Comparison of ENCODE assay signal across 9 cellular contexts in the genomic region with DNA sequence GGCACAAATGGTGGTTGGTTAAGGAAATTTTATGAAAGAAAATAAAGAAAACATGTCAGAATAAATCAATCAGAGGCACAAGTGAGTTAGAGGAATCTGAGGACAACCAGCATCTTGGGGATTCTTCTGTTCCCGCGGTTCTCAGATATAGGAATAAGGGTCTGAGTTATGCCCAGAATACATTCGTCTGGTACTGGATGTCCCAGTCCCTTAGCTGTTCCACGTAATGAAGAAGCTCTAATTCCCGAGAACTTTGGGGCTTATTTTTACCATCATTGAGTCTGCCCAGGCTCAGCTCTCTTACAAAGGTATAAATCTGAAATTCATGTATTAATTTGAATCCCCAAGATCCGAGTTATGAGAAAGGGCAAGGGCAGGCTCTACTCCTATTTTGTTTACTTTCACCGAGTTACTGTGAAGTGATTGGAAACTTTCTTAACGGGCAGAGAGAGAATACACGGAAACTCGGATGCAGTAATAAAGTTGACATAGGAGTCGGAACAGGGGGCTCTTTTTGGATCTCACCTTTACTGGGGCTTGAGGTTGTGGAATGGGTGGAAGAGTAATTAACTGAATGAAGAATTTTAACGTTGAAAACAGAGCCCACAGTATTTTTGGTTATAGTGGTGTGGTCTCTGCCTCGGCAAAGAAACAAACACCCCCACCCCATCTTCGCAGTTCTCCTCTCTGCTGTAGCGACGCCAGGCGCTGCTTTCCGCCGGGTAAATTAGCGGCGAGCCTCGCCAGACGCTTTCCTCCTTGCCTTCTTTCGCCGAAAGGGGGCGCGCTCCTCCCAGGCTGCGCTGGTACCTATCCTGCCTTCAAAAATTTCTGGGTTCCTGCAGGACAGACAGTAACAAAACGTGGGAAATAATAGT. TPM values are rescaled to one million over a fixed set of nuclear protein-coding genes. Genes with fewer than 3 reads are reported as not detected.
A peak's percentile ranks its signal among the peaks of the same experiment; 100 is the strongest.
DNase-seq lines count a peak whose midpoint lies in the region; ATAC-seq and TF ChIP-seq lines count a peak whose summit lies in the region.
"Had no signal": no experiment of that assay in that cellular context is flagged by ENCODE, and none has a peak within 500 bp of the region (broad histone marks: within the 10 kb centered on the region; RNA-seq: fewer than 3 reads in every experiment).

No MANE protein-coding gene starts in this region.

- no peaks in the 10 kb centered on the region for H3K4me1 ChIP-seq in PC-9 (replicated peaks; ENCODE audit: insufficient read depth)
- H3K4me1 ChIP-seq in psoas muscle = peaks cover 58% of the 10 kb centered on the region

- H3K27ac ChIP-seq in PC-9 (no peak overlapping the region), psoas muscle (peak overlapping the region; percentile 91)

- peak in 2 of 4 donors; percentile 15 to 43 for ATAC-seq in psoas muscle
- no peak for ATAC-seq in HG03280 (IDR thresholded peaks at IDR 0.05; ENCODE audit: unreplicated experiment)

- no peaks in the 10 kb centered on the region for H3K36me3 ChIP-seq in PC-9 (ENCODE audit: low read depth)
- no peaks in the 10 kb centered on the region for H3K36me3 ChIP-seq in psoas muscle (ENCODE audit: insufficient read depth in 1 of 2, low read depth in 1 of 2)

- no peaks in the 10 kb centered on the region for H3K79me2 ChIP-seq in PC-9 (ENCODE audit: low read depth)

- no peaks in the 10 kb centered on the region for H3K9me3 ChIP-seq in PC-9 (ENCODE audit: insufficient read depth, low read depth)
- no peaks in the 10 kb centered on the region for H3K9me3 ChIP-seq in psoas muscle

- 34 to 38% (median 37%) methylated on average over 29 of the region's 29 CpGs for WGBS in psoas muscle, 3 donors

- no peaks in the 10 kb centered on the region for H3F3A ChIP-seq in PC-9 (ENCODE audit: insufficient read depth, low read depth)

- CTCF ChIA-PET in PC-9 (lab: Charles Lee) = no interaction called here

- DNase-seq in ELF-1 (ENCODE audit: low read depth, low spot score) = peak; percentile 77
- no peak for DNase-seq in PC-9
- DNase-seq in fibroblast of villous mesenchyme (ENCODE audit: low read depth) = peak; percentile 74
- DNase-seq in psoas muscle = peak; percentile 68 to 88
- DNase-seq in NCI-H2196 treated with DMSO at 0.1 percent for 48 hours (lab: John Stamatoyannopoulos, UW; ENCODE audit: unreplicated experiment) = no peak
- no peak for DNase-seq in GOT3 (lab: John Stamatoyannopoulos, UW)
- DNase-seq in SKM-1 treated with dmso at 0.1 percent for 144 hours (lab: John Stamatoyannopoulos, UW; ENCODE audit: unreplicated experiment) = no peak
- DNase-seq: OCI-M1 had no signal

- intact Hi-C loops in PC-9 (cut with micrococcal nuclease; ENCODE audit: unreplicated experiment) = no loop called here
- intact Hi-C loops in psoas muscle (cut with DNase I) = loop anchor here (2.0 to 5.0 kb wide), 2 partner anchors 96 to 212 kb away; no protein-coding TSS in a partner anchor

- H4K20me1 ChIP-seq in PC-9 (ENCODE audit: insufficient read depth) = no peaks in the 10 kb centered on the region

- BruUV-seq in PC-9 (replicated peaks; lab: Mats Ljungman, UMichigan) = no TSS peak

- no peak overlapping the region for H3K4me3 ChIP-seq in PC-9
- peak overlapping the region; percentile 40 for H3K4me3 ChIP-seq in fibroblast of villous mesenchyme (ENCODE audit: low read depth, low read length)
- peak overlapping the region; percentile 72 for H3K4me3 ChIP-seq in psoas muscle

- POLR2A ChIA-PET in PC-9 (lab: Charles Lee; ENCODE audit: unreplicated experiment) = no interaction called here

- H3K4me2 ChIP-seq in PC-9 = no peak overlapping the region

- H3K9me2 ChIP-seq in PC-9 (ENCODE audit: insufficient read depth) = no peaks in the 10 kb centered on the region

- TF ChIP-seq CTCF in PC-9 (conservative IDR thresholded peaks at IDR 0.05) = no peak
- peak; percentile 82 for TF ChIP-seq CTCF in fibroblast of villous mesenchyme (IDR thresholded peaks at IDR 0.05; ENCODE audit: insufficient read depth, low read depth, low read length)
- TF ChIP-seq CTCF in psoas muscle (IDR thresholded peaks at IDR 0.05) = peak; percentile 52

- H3K27me3 ChIP-seq in PC-9 (ENCODE audit: insufficient read depth, low read depth) (peaks cover 10% of the 10 kb centered on the region; the same call in 1 of the 2 replicates), psoas muscle (ENCODE audit: insufficient read depth in 3 of 3, low read length in 2 of 3) (peaks cover 0 to 6% (median 2%) of the 10 kb centered on the region in 3 donors)

- H2AFZ ChIP-seq in PC-9 = 0 out of 2 replicates have a peak overlapping the region, but pooled peaks have one; percentile 52

RNA-seq across cellular contexts. Expression of gene PRRX1, which starts 7.1 kb away (rescaled TPM):
- total RNA-seq in PC-9 (2021) (not detected in 2 replicates), fibroblast of villous mesenchyme (174 and 203 TPM in 2 replicates), psoas muscle (100 to 1,000 TPM in 3 of 4 donors, 10 to 100 TPM in 1; 61.4 to 256 (median 116) TPM)
- polyA plus RNA-seq in psoas muscle = 10 to 100 TPM; 27.7 to 64.1 (median 53.7) TPM

Comparison
In these comparisons a context has a peak if more than half of its experiments do, and no peak if none do; other contexts are left out.
1. DNase-seq: peak in ELF-1 (single experiment), fibroblast of villous mesenchyme (single experiment) and psoas muscle (2 of 2); none in PC-9 (0 of 2), NCI-H2196 treated with DMSO at 0.1 percent for 48 hours (single experiment), GOT3 (single experiment) and SKM-1 treated with dmso at 0.1 percent for 144 hours (single experiment).
2. RNA of gene PRRX1, which starts 7.1 kb away (total RNA-seq): 174 to 203 TPM in fibroblast of villous mesenchyme and 61.4 to 256 TPM in psoas muscle; not detected in PC-9; every median in the first group is over 10 times any median in the second.